ENCODE assay signal across 8 cellular contexts in genomic region chr6:27126815-27127537, GRCh38.
A peak's percentile ranks its signal among the peaks of the same experiment; 100 is the strongest.
DNase-seq lines count a peak whose midpoint lies in the region; ATAC-seq and FAIRE-seq lines count a peak whose summit lies in the region.

No MANE protein-coding gene starts in this region.

- H3K27ac ChIP-seq in SK-N-MC = peak overlapping the region; percentile 72

- H3K9me3 ChIP-seq in SK-N-MC (ENCODE audit: low read depth, low read length) = no peaks in the 10 kb centered on the region

- H3K36me3 ChIP-seq in SK-N-MC (ENCODE audit: insufficient read depth, low read length) = no peaks in the 10 kb centered on the region

- intact Hi-C loops in Right ventricle myocardium superior (cut with DNase I) (no loop called here), posterior cingulate gyrus (cut with DNase I) (no loop called here)

- DNase-seq in COLO829 (ENCODE audit: low spot score) (peak; percentile 86), HTR-8/SVneo (ENCODE audit: insufficient read length, low spot score) (peak; percentile 71), SK-N-MC (ENCODE audit: low read depth, low spot score) (peak; percentile 77), Right ventricle myocardium superior (peak; percentile 92), posterior cingulate gyrus (peak in 9 of 10 donors; percentile 17 to 94 (median 73)), urothelium cell line (ENCODE audit: low spot score) (peak; percentile 79)
- peak; percentile 78 for DNase-seq in activated naive CD4-positive, alpha-beta T cell treated with anti-CD3 and anti-CD28 coated beads, Interleukin-2, amount 50 U/mL, for 16 hours

- peak overlapping the region; percentile 77 for H3K4me3 ChIP-seq in SK-N-MC

- FAIRE-seq in HTR-8/SVneo (lab: Jason Lieb, UNC) (peak; percentile 88), urothelium cell line (lab: Jason Lieb, UNC) (no peak)

- peak; percentile 57 for ATAC-seq in GM19467 (IDR thresholded peaks at IDR 0.05; ENCODE audit: unreplicated experiment)
- peak; percentile 93 for ATAC-seq in Right ventricle myocardium superior (ENCODE audit: poor library complexity)

- H3K9ac ChIP-seq in SK-N-MC (ENCODE audit: insufficient read length) = peak overlapping the region; percentile 65

Comparison
In these comparisons a context has a peak if more than half of its experiments do, and no peak if none do; other contexts are left out.
1. Peak in every context shown above with its lines: DNase-seq, ATAC-seq, H3K4me3 ChIP-seq and H3K27ac ChIP-seq.